ENCODE assay signal across 21 cellular contexts in the genomic region with DNA sequence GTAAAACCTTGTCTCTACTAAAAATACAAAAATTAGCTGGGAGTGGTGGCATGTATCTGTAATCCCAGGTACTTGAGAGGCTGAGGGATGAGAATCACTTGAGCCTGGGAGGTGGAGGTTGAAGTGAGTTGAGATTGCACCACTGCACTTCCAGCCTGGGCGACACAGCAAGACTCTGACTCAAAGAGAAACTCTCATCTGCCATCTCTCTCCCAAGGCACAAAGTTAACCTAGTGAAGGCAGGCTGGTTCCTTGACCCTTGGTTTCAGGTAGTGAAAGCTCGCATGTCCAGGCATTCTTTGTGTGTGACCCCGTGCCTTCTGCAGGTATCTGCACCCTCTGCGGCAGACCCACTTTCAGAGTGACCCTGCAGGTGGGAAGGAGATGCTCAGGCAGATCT.
A peak's percentile ranks its signal among the peaks of the same experiment; 100 is the strongest.
DNase-seq lines count a peak whose midpoint lies in the region; ATAC-seq lines count a peak whose summit lies in the region.
"Had no signal": no experiment of that assay in that cellular context is flagged by ENCODE, and none has a peak within 500 bp of the region (broad histone marks: within the 10 kb centered on the region; RNA-seq: fewer than 3 reads in every experiment).

No MANE protein-coding gene starts in this region.

- no peak overlapping the region for H3K27ac Mint-ChIP-seq in stimulated activated memory B cell treated with anti-CD40 and anti-IgM and Interleukin-4, amounts not matched to agents 10 μg/mL and 1 μg/mL and 100 μg/mL, for 72 hours
- H3K27ac Mint-ChIP-seq: activated CD8-positive, alpha-beta T cell treated with anti-CD3 and anti-CD28 coated beads for 36 hours; activated naive CD8-positive, alpha-beta T cell treated with anti-CD3 and anti-CD28 coated beads, Interleukin-2, amount 10 ng/mL, durations not matched to agents 7 days and 5 days; T-helper 1 cell treated with Interleukin-12 subunit alpha and Interleukin-12 subunit beta and Interleukin-4 antibody, amounts not matched to agents 30 μg/mL and 1 μg/mL, for 36 hours had no signal

- no peaks in the 10 kb centered on the region for H3K9me3 Mint-ChIP-seq in stimulated activated memory B cell treated with anti-CD40 and anti-IgM and Interleukin-4, amounts not matched to agents 10 μg/mL and 1 μg/mL and 100 μg/mL, for 72 hours
- H3K9me3 Mint-ChIP-seq: activated CD8-positive, alpha-beta T cell treated with anti-CD3 and anti-CD28 coated beads for 36 hours; activated naive CD8-positive, alpha-beta T cell treated with anti-CD3 and anti-CD28 coated beads, Interleukin-2, amount 10 ng/mL, durations not matched to agents 7 days and 5 days; activated T-cell treated with anti-CD3 and anti-CD28 coated beads, Interleukin-2, amount 50 U/mL, for 4 hours; naive B cell; T-helper 1 cell treated with Interleukin-12 subunit alpha and Interleukin-12 subunit beta and Interleukin-4 antibody, amounts not matched to agents 30 μg/mL and 1 μg/mL, for 36 hours; WTC11 had no signal

- DNase-seq in renal cortical epithelial cell (ENCODE audit: low read depth): peak; percentile 18
- DNase-seq in activated CD4-positive, alpha-beta T cell treated with anti-CD3 and anti-CD28 coated beads for 4 hours: no peak
- no peak for DNase-seq in NCI-H2227 treated with DMSO at 0.1 percent for 48 hours (lab: John Stamatoyannopoulos, UW)
- DNase-seq: activated CD8-positive, alpha-beta T cell treated with anti-CD3 and anti-CD28 coated beads for 36 hours; activated naive CD8-positive, alpha-beta T cell treated with anti-CD3 and anti-CD28 coated beads, Interleukin-2, amount 10 ng/mL, durations not matched to agents 7 days and 5 days; activated T-cell treated with anti-CD3 and anti-CD28 coated beads, Interleukin-2, amount 50 U/mL, for 4 hours; cortex of kidney; hippocampal formation; mammary epithelial cell; naive B cell; NCI-H2029 treated with DMSO at 0.1 percent for 48 hours; NCI-H524; ovary; stomach had no signal

- no peaks in the 10 kb centered on the region for H3K36me3 Mint-ChIP-seq in stimulated activated memory B cell treated with anti-CD40 and anti-IgM and Interleukin-4, amounts not matched to agents 10 μg/mL and 1 μg/mL and 100 μg/mL, for 72 hours
- H3K36me3 Mint-ChIP-seq: activated naive CD8-positive, alpha-beta T cell treated with anti-CD3 and anti-CD28 coated beads, Interleukin-2, amount 10 ng/mL, durations not matched to agents 7 days and 5 days; naive B cell had no signal

- ATAC-seq in GM18517 (IDR thresholded peaks at IDR 0.05; ENCODE audit: unreplicated experiment): peak; percentile 54
- ATAC-seq in GM21447 (IDR thresholded peaks at IDR 0.05; ENCODE audit: unreplicated experiment): peak; percentile 52
- ATAC-seq in HG03354 (IDR thresholded peaks at IDR 0.05; ENCODE audit: poor library complexity, severe bottlenecking, unreplicated experiment): peak; percentile 37
- ATAC-seq in stimulated activated memory B cell treated with anti-CD40 and anti-IgM and Interleukin-4, amounts not matched to agents 10 μg/mL and 1 μg/mL and 100 μg/mL, for 72 hours: no peak
- ATAC-seq: activated CD8-positive, alpha-beta T cell treated with anti-CD3 and anti-CD28 coated beads for 36 hours; activated T-cell treated with anti-CD3 and anti-CD28 coated beads, Interleukin-2, amount 50 U/mL, for 4 hours; Right ventricle myocardium inferior; WTC11 had no signal

- H3K27me3 Mint-ChIP-seq in stimulated activated memory B cell treated with anti-CD40 and anti-IgM and Interleukin-4, amounts not matched to agents 10 μg/mL and 1 μg/mL and 100 μg/mL, for 72 hours: no peaks in the 10 kb centered on the region
- H3K27me3 Mint-ChIP-seq: activated CD8-positive, alpha-beta T cell treated with anti-CD3 and anti-CD28 coated beads for 36 hours; activated naive CD8-positive, alpha-beta T cell treated with anti-CD3 and anti-CD28 coated beads, Interleukin-2, amount 10 ng/mL, durations not matched to agents 7 days and 5 days had no signal

- H3K4me1 Mint-ChIP-seq in stimulated activated memory B cell treated with anti-CD40 and anti-IgM and Interleukin-4, amounts not matched to agents 10 μg/mL and 1 μg/mL and 100 μg/mL, for 72 hours: peaks cover 14% of the 10 kb centered on the region

- H3K4me3 Mint-ChIP-seq in stimulated activated memory B cell treated with anti-CD40 and anti-IgM and Interleukin-4, amounts not matched to agents 10 μg/mL and 1 μg/mL and 100 μg/mL, for 72 hours: no peak overlapping the region
- H3K4me3 Mint-ChIP-seq: activated CD8-positive, alpha-beta T cell treated with anti-CD3 and anti-CD28 coated beads for 36 hours; activated naive CD8-positive, alpha-beta T cell treated with anti-CD3 and anti-CD28 coated beads, Interleukin-2, amount 10 ng/mL, durations not matched to agents 7 days and 5 days; activated T-cell treated with anti-CD3 and anti-CD28 coated beads, Interleukin-2, amount 50 U/mL, for 4 hours; T-helper 1 cell treated with Interleukin-12 subunit alpha and Interleukin-12 subunit beta and Interleukin-4 antibody, amounts not matched to agents 30 μg/mL and 1 μg/mL, for 36 hours; WTC11 had no signal
